In the genomic region with DNA sequence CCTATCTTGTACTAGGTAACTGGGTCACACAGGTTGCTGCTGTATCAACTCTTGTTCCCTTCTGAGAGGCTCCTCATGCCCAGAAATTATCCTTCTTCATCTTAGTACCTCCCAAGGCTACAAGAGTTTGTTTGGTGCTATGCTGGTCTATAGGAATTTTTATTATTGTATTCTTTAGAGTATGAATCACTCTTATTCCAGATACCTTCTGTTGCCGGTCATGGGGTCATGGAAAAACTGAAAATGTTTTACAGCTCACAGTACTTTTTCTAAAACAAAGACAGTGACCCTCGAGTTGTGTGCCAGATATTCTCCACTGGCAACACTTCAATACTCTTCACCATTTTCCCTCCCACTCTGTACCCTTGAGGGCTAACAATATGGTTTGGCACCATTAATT, we compare ENCODE assay signal across 1 cellular context.
TF ChIP-seq lines count a peak whose summit lies in the region.

No MANE protein-coding gene starts in this region.

TF ChIP-seq in GM23338, 12 proteins besides CTCF, POLR2A, EP300 and RAD21 (continued from another document):
- TF ChIP-seq, protein P1, sequence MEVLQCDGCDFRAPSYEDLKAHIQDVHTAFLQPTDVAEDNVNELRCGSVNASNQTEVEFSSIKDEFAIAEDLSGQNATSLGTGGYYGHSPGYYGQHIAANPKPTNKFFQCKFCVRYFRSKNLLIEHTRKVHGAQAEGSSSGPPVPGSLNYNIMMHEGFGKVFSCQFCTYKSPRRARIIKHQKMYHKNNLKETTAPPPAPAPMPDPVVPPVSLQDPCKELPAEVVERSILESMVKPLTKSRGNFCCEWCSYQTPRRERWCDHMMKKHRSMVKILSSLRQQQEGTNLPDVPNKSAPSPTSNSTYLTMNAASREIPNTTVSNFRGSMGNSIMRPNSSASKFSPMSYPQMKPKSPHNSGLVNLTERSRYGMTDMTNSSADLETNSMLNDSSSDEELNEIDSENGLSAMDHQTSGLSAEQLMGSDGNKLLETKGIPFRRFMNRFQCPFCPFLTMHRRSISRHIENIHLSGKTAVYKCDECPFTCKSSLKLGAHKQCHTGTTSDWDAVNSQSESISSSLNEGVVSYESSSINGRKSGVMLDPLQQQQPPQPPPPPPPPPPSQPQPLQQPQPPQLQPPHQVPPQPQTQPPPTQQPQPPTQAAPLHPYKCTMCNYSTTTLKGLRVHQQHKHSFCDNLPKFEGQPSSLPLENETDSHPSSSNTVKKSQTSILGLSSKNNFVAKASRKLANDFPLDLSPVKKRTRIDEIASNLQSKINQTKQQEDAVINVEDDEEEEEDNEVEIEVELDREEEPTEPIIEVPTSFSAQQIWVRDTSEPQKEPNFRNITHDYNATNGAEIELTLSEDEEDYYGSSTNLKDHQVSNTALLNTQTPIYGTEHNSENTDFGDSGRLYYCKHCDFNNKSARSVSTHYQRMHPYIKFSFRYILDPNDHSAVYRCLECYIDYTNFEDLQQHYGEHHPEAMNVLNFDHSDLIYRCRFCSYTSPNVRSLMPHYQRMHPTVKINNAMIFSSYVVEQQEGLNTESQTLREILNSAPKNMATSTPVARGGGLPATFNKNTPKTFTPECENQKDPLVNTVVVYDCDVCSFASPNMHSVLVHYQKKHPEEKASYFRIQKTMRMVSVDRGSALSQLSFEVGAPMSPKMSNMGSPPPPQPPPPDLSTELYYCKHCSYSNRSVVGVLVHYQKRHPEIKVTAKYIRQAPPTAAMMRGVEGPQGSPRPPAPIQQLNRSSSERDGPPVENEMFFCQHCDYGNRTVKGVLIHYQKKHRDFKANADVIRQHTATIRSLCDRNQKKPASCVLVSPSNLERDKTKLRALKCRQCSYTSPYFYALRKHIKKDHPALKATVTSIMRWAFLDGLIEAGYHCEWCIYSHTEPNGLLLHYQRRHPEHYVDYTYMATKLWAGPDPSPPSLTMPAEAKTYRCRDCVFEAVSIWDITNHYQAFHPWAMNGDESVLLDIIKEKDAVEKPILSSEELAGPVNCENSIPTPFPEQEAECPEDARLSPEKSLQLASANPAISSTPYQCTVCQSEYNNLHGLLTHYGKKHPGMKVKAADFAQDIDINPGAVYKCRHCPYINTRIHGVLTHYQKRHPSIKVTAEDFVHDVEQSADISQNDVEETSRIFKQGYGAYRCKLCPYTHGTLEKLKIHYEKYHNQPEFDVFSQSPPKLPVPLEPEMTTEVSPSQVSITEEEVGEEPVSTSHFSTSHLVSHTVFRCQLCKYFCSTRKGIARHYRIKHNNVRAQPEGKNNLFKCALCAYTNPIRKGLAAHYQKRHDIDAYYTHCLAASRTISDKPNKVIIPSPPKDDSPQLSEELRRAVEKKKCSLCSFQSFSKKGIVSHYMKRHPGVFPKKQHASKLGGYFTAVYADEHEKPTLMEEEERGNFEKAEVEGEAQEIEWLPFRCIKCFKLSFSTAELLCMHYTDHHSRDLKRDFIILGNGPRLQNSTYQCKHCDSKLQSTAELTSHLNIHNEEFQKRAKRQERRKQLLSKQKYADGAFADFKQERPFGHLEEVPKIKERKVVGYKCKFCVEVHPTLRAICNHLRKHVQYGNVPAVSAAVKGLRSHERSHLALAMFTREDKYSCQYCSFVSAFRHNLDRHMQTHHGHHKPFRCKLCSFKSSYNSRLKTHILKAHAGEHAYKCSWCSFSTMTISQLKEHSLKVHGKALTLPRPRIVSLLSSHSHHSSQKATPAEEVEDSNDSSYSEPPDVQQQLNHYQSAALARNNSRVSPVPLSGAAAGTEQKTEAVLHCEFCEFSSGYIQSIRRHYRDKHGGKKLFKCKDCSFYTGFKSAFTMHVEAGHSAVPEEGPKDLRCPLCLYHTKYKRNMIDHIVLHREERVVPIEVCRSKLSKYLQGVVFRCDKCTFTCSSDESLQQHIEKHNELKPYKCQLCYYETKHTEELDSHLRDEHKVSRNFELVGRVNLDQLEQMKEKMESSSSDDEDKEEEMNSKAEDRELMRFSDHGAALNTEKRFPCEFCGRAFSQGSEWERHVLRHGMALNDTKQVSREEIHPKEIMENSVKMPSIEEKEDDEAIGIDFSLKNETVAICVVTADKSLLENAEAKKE (CRISPR knock-in tag; IDR thresholded peaks at IDR 0.05): no peak
- TF ChIP-seq EZH2phosphoT487 (IDR thresholded peaks at IDR 0.05; ENCODE audit: unreplicated experiment): no peak
- TF ChIP-seq STAT1 (IDR thresholded peaks at IDR 0.05; ENCODE audit: unreplicated experiment): no peak
- no peak for TF ChIP-seq ZNF114 (CRISPR knock-in tag; IDR thresholded peaks at IDR 0.05)
- no peak for TF ChIP-seq CREB1 (CRISPR knock-in tag; IDR thresholded peaks at IDR 0.05; ENCODE audit: low read depth)
- TF ChIP-seq, protein P2, sequence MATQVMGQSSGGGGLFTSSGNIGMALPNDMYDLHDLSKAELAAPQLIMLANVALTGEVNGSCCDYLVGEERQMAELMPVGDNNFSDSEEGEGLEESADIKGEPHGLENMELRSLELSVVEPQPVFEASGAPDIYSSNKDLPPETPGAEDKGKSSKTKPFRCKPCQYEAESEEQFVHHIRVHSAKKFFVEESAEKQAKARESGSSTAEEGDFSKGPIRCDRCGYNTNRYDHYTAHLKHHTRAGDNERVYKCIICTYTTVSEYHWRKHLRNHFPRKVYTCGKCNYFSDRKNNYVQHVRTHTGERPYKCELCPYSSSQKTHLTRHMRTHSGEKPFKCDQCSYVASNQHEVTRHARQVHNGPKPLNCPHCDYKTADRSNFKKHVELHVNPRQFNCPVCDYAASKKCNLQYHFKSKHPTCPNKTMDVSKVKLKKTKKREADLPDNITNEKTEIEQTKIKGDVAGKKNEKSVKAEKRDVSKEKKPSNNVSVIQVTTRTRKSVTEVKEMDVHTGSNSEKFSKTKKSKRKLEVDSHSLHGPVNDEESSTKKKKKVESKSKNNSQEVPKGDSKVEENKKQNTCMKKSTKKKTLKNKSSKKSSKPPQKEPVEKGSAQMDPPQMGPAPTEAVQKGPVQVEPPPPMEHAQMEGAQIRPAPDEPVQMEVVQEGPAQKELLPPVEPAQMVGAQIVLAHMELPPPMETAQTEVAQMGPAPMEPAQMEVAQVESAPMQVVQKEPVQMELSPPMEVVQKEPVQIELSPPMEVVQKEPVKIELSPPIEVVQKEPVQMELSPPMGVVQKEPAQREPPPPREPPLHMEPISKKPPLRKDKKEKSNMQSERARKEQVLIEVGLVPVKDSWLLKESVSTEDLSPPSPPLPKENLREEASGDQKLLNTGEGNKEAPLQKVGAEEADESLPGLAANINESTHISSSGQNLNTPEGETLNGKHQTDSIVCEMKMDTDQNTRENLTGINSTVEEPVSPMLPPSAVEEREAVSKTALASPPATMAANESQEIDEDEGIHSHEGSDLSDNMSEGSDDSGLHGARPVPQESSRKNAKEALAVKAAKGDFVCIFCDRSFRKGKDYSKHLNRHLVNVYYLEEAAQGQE (IDR thresholded peaks at IDR 0.05; ENCODE audit: unreplicated experiment): no peak
